In genomic region chr15:99506399-99506798, GRCh38 we compare ENCODE assay signal across 20 cellular contexts.
"Had no signal": no experiment of that assay in that cellular context is flagged by ENCODE, and none has a peak within 500 bp of the region (broad histone marks: within the 10 kb centered on the region; RNA-seq: fewer than 3 reads in every experiment).

No MANE protein-coding gene starts in this region.

- H3K4me3 ChIP-seq: mucosa of descending colon, smooth muscle cell had no signal

- H2AFZ ChIP-seq: parathyroid adenoma had no signal

- H3K4me1 Mint-ChIP-seq: activated T-helper 17 cell treated with anti-CD3 and anti-CD28 coated beads, Interleukin-2, amount 50 U/mL, for 72 hours had no signal

- H3K9me3 ChIP-seq: mucosa of descending colon, neutrophil had no signal

- H3K36me3 Mint-ChIP-seq: type B pancreatic cell had no signal

- H3K36me3 ChIP-seq: neutrophil had no signal

- FAIRE-seq: astrocyte, bronchial epithelial cell had no signal

- H3K9ac ChIP-seq: parathyroid adenoma had no signal

- DNase-seq: activated CD4-positive, alpha-beta T cell treated with anti-CD3 and anti-CD28 coated beads, Interleukin-2, amount 50 U/mL, for 1 hour; activated naive CD4-positive, alpha-beta T cell treated with anti-CD3 and anti-CD28 coated beads for 36 hours; effector memory CD4-positive, alpha-beta T cell; islet precursor cell; mammary epithelial cell; mucosa of descending colon; naive thymus-derived CD4-positive, alpha-beta T cell; retina; stimulated activated CD4-positive, alpha-beta T cell treated with anti-CD3 and anti-CD28 coated beads, Interleukin-4, amount 100 ng/mL, for 4 hours; stimulated activated CD8-positive, alpha-beta memory T cell treated with anti-CD3 and anti-CD28 coated beads, Interleukin-4, amount 100 ng/mL, for 48 hours had no signal

- H3K27ac ChIP-seq: neutrophil, parathyroid adenoma had no signal

- H3K9me3 Mint-ChIP-seq: activated naive CD4-positive, alpha-beta T cell treated with anti-CD3 and anti-CD28 coated beads for 36 hours; activated T-helper 17 cell treated with anti-CD3 and anti-CD28 coated beads, Interleukin-2, amount 50 U/mL, for 72 hours; dendritic cell treated with granulocyte-macrophage colony-stimulating factor and Interleukin-4, amounts not matched to agents 40 ng/mL and 50 ng/mL, for 4 days; naive thymus-derived CD4-positive, alpha-beta T cell; stimulated activated naive CD8-positive, alpha-beta T cell treated with anti-CD3 and anti-CD28 coated beads, Interleukin-15, Interleukin-2, amounts not matched to agents 100 ng/mL and 50 ng/mL, for 24 hours; type B pancreatic cell had no signal

- H3K27me3 Mint-ChIP-seq: stimulated activated naive CD8-positive, alpha-beta T cell treated with anti-CD3 and anti-CD28 coated beads, Interleukin-15, Interleukin-2, amounts not matched to agents 100 ng/mL and 50 ng/mL, for 24 hours; type B pancreatic cell had no signal

- H3K4me1 ChIP-seq: parathyroid adenoma had no signal

- H3K27ac Mint-ChIP-seq: activated naive CD4-positive, alpha-beta T cell treated with anti-CD3 and anti-CD28 coated beads for 36 hours; activated T-helper 17 cell treated with anti-CD3 and anti-CD28 coated beads, Interleukin-2, amount 50 U/mL, for 72 hours; dendritic cell treated with granulocyte-macrophage colony-stimulating factor and Interleukin-4, amounts not matched to agents 40 ng/mL and 50 ng/mL, for 4 days; naive thymus-derived CD4-positive, alpha-beta T cell; stimulated activated naive CD8-positive, alpha-beta T cell treated with anti-CD3 and anti-CD28 coated beads, Interleukin-15, Interleukin-2, amounts not matched to agents 100 ng/mL and 50 ng/mL, for 24 hours; type B pancreatic cell had no signal

- H3K4me3 Mint-ChIP-seq: activated naive CD4-positive, alpha-beta T cell treated with anti-CD3 and anti-CD28 coated beads for 36 hours; activated T-helper 17 cell treated with anti-CD3 and anti-CD28 coated beads, Interleukin-2, amount 50 U/mL, for 72 hours; dendritic cell treated with granulocyte-macrophage colony-stimulating factor and Interleukin-4, amounts not matched to agents 40 ng/mL and 50 ng/mL, for 4 days; naive thymus-derived CD4-positive, alpha-beta T cell; stimulated activated naive CD8-positive, alpha-beta T cell treated with anti-CD3 and anti-CD28 coated beads, Interleukin-15, Interleukin-2, amounts not matched to agents 100 ng/mL and 50 ng/mL, for 24 hours; type B pancreatic cell had no signal

- ATAC-seq: activated CD4-positive, CD25-positive, alpha-beta regulatory T cell treated with anti-CD3 and anti-CD28 coated beads, Interleukin-2, amount 50 U/mL, for 24 hours; activated T-helper 17 cell treated with anti-CD3 and anti-CD28 coated beads, Interleukin-2, amount 50 U/mL, for 72 hours; mucosa of descending colon; naive thymus-derived CD4-positive, alpha-beta T cell had no signal

- H3K79me2 ChIP-seq: parathyroid adenoma had no signal
